Comparison of ENCODE assay signal across 20 cellular contexts in genomic region chr2:53765749-53766148, GRCh38.
"Had no signal": no experiment of that assay in that cellular context is flagged by ENCODE, and none has a peak within 500 bp of the region (broad histone marks: within the 10 kb centered on the region; RNA-seq: fewer than 3 reads in every experiment).

No MANE protein-coding gene starts in this region.

- H3K9me3 ChIP-seq: body of pancreas, heart right ventricle had no signal

- DNase-seq: activated CD4-positive, alpha-beta T cell treated with anti-CD3 and anti-CD28 coated beads, Interleukin-2, amount 50 U/mL, for 48 hours; activated CD4-positive, CD25-positive, alpha-beta regulatory T cell treated with anti-CD3 and anti-CD28 coated beads, Interleukin-2, amount 50 U/mL, for 72 hours; activated effector memory CD4-positive, alpha-beta T cell treated with anti-CD3 and anti-CD28 coated beads, Interleukin-2, amount 50 U/mL, for 16 hours; activated T-cell treated with anti-CD3 and anti-CD28 coated beads, Interleukin-2, amount 50 U/mL, for 24 hours; amygdala; body of pancreas; effector memory CD4-positive, alpha-beta T cell; heart right ventricle; left colon; naive thymus-derived CD4-positive, alpha-beta T cell; stimulated activated CD4-positive, alpha-beta T cell treated with anti-CD3 and anti-CD28 coated beads, Interleukin-15, amount 100 ng/mL, for 24 hours; stimulated activated CD4-positive, alpha-beta T cell treated with anti-CD3 and anti-CD28 coated beads, Interleukin-4, amount 100 ng/mL, for 1 hour; stimulated activated naive B cell treated with anti-CD40 and anti-IgM and Interleukin-4, amounts not matched to agents 10 μg/mL and 1 μg/mL and 100 μg/mL, for 72 hours; T-helper 9 cell; trophoblast cell had no signal

- H3K27me3 Mint-ChIP-seq: activated naive CD4-positive, alpha-beta T cell treated with anti-CD3 and anti-CD28 coated beads, Interleukin-2, amount 50 U/mL, for 24 hours; activated T-cell treated with anti-CD3 and anti-CD28 coated beads, Interleukin-2, amount 50 U/mL, for 24 hours; dendritic cell treated with granulocyte-macrophage colony-stimulating factor and Interleukin-4, amounts not matched to agents 40 ng/mL and 50 ng/mL, for 4 days; naive thymus-derived CD4-positive, alpha-beta T cell; stimulated activated naive B cell treated with anti-CD40 and anti-IgM and Interleukin-4, amounts not matched to agents 10 μg/mL and 1 μg/mL and 100 μg/mL, for 72 hours had no signal

- H3K9me3 Mint-ChIP-seq: activated naive CD4-positive, alpha-beta T cell treated with anti-CD3 and anti-CD28 coated beads, Interleukin-2, amount 50 U/mL, for 24 hours; activated T-cell treated with anti-CD3 and anti-CD28 coated beads, Interleukin-2, amount 50 U/mL, for 24 hours; dendritic cell treated with granulocyte-macrophage colony-stimulating factor and Interleukin-4, amounts not matched to agents 40 ng/mL and 50 ng/mL, for 4 days; naive thymus-derived CD4-positive, alpha-beta T cell; stimulated activated naive B cell treated with anti-CD40 and anti-IgM and Interleukin-4, amounts not matched to agents 10 μg/mL and 1 μg/mL and 100 μg/mL, for 72 hours had no signal

- FAIRE-seq: frontal cortex, islet of Langerhans had no signal

- H3K4me3 Mint-ChIP-seq: activated naive CD4-positive, alpha-beta T cell treated with anti-CD3 and anti-CD28 coated beads, Interleukin-2, amount 50 U/mL, for 24 hours; activated T-cell treated with anti-CD3 and anti-CD28 coated beads, Interleukin-2, amount 50 U/mL, for 24 hours; dendritic cell treated with granulocyte-macrophage colony-stimulating factor and Interleukin-4, amounts not matched to agents 40 ng/mL and 50 ng/mL, for 4 days; stimulated activated naive B cell treated with anti-CD40 and anti-IgM and Interleukin-4, amounts not matched to agents 10 μg/mL and 1 μg/mL and 100 μg/mL, for 72 hours had no signal

- H3K27ac ChIP-seq: body of pancreas, epithelial cell of prostate, heart right ventricle had no signal

- H3K27ac Mint-ChIP-seq: activated naive CD4-positive, alpha-beta T cell treated with anti-CD3 and anti-CD28 coated beads, Interleukin-2, amount 50 U/mL, for 24 hours; activated T-cell treated with anti-CD3 and anti-CD28 coated beads, Interleukin-2, amount 50 U/mL, for 24 hours; dendritic cell treated with granulocyte-macrophage colony-stimulating factor and Interleukin-4, amounts not matched to agents 40 ng/mL and 50 ng/mL, for 4 days; stimulated activated naive B cell treated with anti-CD40 and anti-IgM and Interleukin-4, amounts not matched to agents 10 μg/mL and 1 μg/mL and 100 μg/mL, for 72 hours had no signal

- H3K4me3 ChIP-seq: body of pancreas, heart right ventricle had no signal

- H3K27me3 ChIP-seq: body of pancreas, heart right ventricle had no signal
